ENCODE assay signal across 17 cellular contexts in the genomic region with DNA sequence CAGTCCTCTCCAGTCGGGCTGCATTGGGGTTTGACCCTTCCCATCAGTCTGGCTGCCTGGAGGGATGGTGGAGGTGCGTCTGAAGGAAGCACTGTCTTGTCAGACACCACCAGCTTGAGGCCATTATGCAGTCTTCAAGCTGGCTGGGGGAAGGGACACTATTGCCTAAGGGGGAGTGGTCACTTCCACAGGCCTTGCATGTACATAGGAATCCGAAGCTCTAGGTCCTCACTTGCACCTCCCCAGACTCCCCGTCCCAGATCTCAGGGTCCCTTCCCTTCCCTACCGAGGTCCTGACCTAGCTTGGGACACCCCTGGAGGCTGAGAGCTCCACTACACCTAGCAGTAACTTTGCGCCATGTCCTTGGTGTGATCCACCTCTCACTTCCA. TPM values are rescaled to one million over a fixed set of nuclear protein-coding genes. Genes with fewer than 3 reads are reported as not detected.
A peak's percentile ranks its signal among the peaks of the same experiment; 100 is the strongest.
DNase-seq lines count a peak whose midpoint lies in the region; ATAC-seq and TF ChIP-seq lines count a peak whose summit lies in the region.
"Had no signal": no experiment of that assay in that cellular context is flagged by ENCODE, and none has a peak within 500 bp of the region (broad histone marks: within the 10 kb centered on the region; RNA-seq: fewer than 3 reads in every experiment).

No MANE protein-coding gene starts in this region.

- DNase-seq in cardiac septum (ENCODE audit: low spot score) (peak; percentile 63), right cardiac atrium (no peak), natural killer cell (peak; percentile 7), vagina (ENCODE audit: extremely low spot score in 2 of 2) (peak; percentile 46 to 79), DMS53 treated with DMSO at 0.1 percent for 48 hours (lab: John Stamatoyannopoulos, UW; ENCODE audit: unreplicated experiment) (no peak)
- peak; percentile 8 for DNase-seq in activated CD4-positive, alpha-beta memory T cell treated with anti-CD3 and anti-CD28 coated beads for 36 hours
- no peak for DNase-seq in stimulated activated CD4-positive, alpha-beta T cell treated with anti-CD3 and anti-CD28 coated beads, Interleukin-2, amount 100 ng/mL, for 48 hours
- DNase-seq: HFFc6, MM.1S, NCI-H1930, PC-9 had no signal

- H3K4me3 Mint-ChIP-seq in activated CD4-positive, alpha-beta memory T cell treated with anti-CD3 and anti-CD28 coated beads for 36 hours = no peak overlapping the region
- H3K4me3 Mint-ChIP-seq in natural killer cell = no peak overlapping the region
- H3K4me3 Mint-ChIP-seq: HFFc6; naive thymus-derived CD8-positive, alpha-beta T cell had no signal

- CTCF ChIA-PET in activated CD4-positive, alpha-beta memory T cell treated with anti-CD3 and anti-CD28 coated beads for 36 hours (lab: Charles Lee) = no interaction called here

- TF ChIP-seq CTCF in natural killer cell (IDR thresholded peaks at IDR 0.05) = no peak
- TF ChIP-seq CTCF in vagina (IDR thresholded peaks at IDR 0.05) = no peak

- H3K4me1 Mint-ChIP-seq in activated CD4-positive, alpha-beta memory T cell treated with anti-CD3 and anti-CD28 coated beads for 36 hours (ENCODE audit: low read depth) = peaks cover 10% of the 10 kb centered on the region
- H3K4me1 Mint-ChIP-seq in natural killer cell = peaks cover 0 to 16% of the 10 kb centered on the region in 2 donors

- H3K27ac ChIP-seq in right cardiac atrium (ENCODE audit: low read length) (no peak overlapping the region), vagina (no peak overlapping the region)
- H3K27ac ChIP-seq: coronary artery, epithelial cell of prostate, gastrocnemius medialis, PC-9, SK-N-MC had no signal

- H3K9me3 Mint-ChIP-seq in activated CD4-positive, alpha-beta memory T cell treated with anti-CD3 and anti-CD28 coated beads for 36 hours = no peaks in the 10 kb centered on the region
- H3K9me3 Mint-ChIP-seq in natural killer cell = no peaks in the 10 kb centered on the region
- H3K9me3 Mint-ChIP-seq: HFFc6; naive thymus-derived CD8-positive, alpha-beta T cell had no signal

- H3K36me3 Mint-ChIP-seq in activated CD4-positive, alpha-beta memory T cell treated with anti-CD3 and anti-CD28 coated beads for 36 hours = no peaks in the 10 kb centered on the region
- no peaks in the 10 kb centered on the region for H3K36me3 Mint-ChIP-seq in natural killer cell
- H3K36me3 Mint-ChIP-seq: naive thymus-derived CD8-positive, alpha-beta T cell had no signal

- H3K4me3 ChIP-seq in right cardiac atrium (ENCODE audit: low read length) (no peak overlapping the region), vagina (no peak overlapping the region)
- H3K4me3 ChIP-seq: coronary artery, gastrocnemius medialis, PC-9, SK-N-MC had no signal

- H3K9me3 ChIP-seq in right cardiac atrium (ENCODE audit: control insufficient read depth, low read length) (no peaks in the 10 kb centered on the region), vagina (no peaks in the 10 kb centered on the region)
- H3K9me3 ChIP-seq: gastrocnemius medialis had no signal

- no peaks in the 10 kb centered on the region for H3K27me3 Mint-ChIP-seq in activated CD4-positive, alpha-beta memory T cell treated with anti-CD3 and anti-CD28 coated beads for 36 hours
- H3K27me3 Mint-ChIP-seq in natural killer cell (ENCODE audit: low read depth in 2 of 2) = no peaks in the 10 kb centered on the region
- H3K27me3 Mint-ChIP-seq: naive thymus-derived CD8-positive, alpha-beta T cell had no signal

- no peaks in the 10 kb centered on the region for H3K36me3 ChIP-seq in vagina
- H3K36me3 ChIP-seq: gastrocnemius medialis had no signal

- intact Hi-C loops in cardiac septum (cut with DNase I) = no loop called here
- intact Hi-C loops in right cardiac atrium (cut with DNase I) = no loop called here
- intact Hi-C loops in activated CD4-positive, alpha-beta memory T cell treated with anti-CD3 and anti-CD28 coated beads for 36 hours (cut with micrococcal nuclease) = no loop called here
- intact Hi-C loops in natural killer cell (cut with micrococcal nuclease) = no loop called here
- intact Hi-C loops in vagina (cut with DNase I) = no loop called here

- POLR2A ChIA-PET in activated CD4-positive, alpha-beta memory T cell treated with anti-CD3 and anti-CD28 coated beads for 36 hours (lab: Charles Lee) = interaction anchor here (0.6 kb wide), 1 partner anchor 330 kb away, joined by 3 read pairs; no protein-coding TSS in a partner anchor

- WGBS in right cardiac atrium = 83% methylated on average over 6 of the region's 6 CpGs

- H3K4me1 ChIP-seq in right cardiac atrium (ENCODE audit: control insufficient read depth, insufficient read depth, low read length) (peaks cover 4% of the 10 kb centered on the region), vagina (peaks cover 13% of the 10 kb centered on the region)

- H3K27me3 ChIP-seq in right cardiac atrium (ENCODE audit: control insufficient read depth, insufficient read depth) = no peaks in the 10 kb centered on the region
- no peaks in the 10 kb centered on the region for H3K27me3 ChIP-seq in vagina
- H3K27me3 ChIP-seq: gastrocnemius medialis had no signal

- no peak for ATAC-seq in right cardiac atrium
- ATAC-seq in natural killer cell = no peak
- ATAC-seq in GM19035 (IDR thresholded peaks at IDR 0.05; ENCODE audit: unreplicated experiment) = no peak
- ATAC-seq: gastrocnemius medialis; naive thymus-derived CD8-positive, alpha-beta T cell had no signal

- TF ChIP-seq POLR2A in vagina (IDR thresholded peaks at IDR 0.05) = no peak

- no peak overlapping the region for H3K27ac Mint-ChIP-seq in activated CD4-positive, alpha-beta memory T cell treated with anti-CD3 and anti-CD28 coated beads for 36 hours
- H3K27ac Mint-ChIP-seq in natural killer cell = no peak overlapping the region
- H3K27ac Mint-ChIP-seq: HFFc6 had no signal

RNA-seq across cellular contexts. Expression of a gene that starts 48.6 kb away (rescaled TPM):
- total RNA-seq in cardiac septum (35.7 TPM), right cardiac atrium (100 to 1,000 TPM in 2 of 4 donors, 10 to 100 TPM in 2; 42.3 to 108 (median 88.2) TPM), natural killer cell (100 to 1,000 TPM; 277 to 328 (median 300) TPM), vagina (30.9 TPM)
- 52.7 TPM for polyA plus RNA-seq in right cardiac atrium
- total RNA-seq in activated CD4-positive, alpha-beta memory T cell treated with anti-CD3 and anti-CD28 coated beads for 36 hours = 100 to 1,000 TPM; 134 to 145 TPM

Comparison
In these comparisons a context has a peak if more than half of its experiments do, and no peak if none do; other contexts are left out.
1. DNase-seq: peak in cardiac septum (single experiment), activated CD4-positive, alpha-beta memory T cell treated with anti-CD3 and anti-CD28 coated beads for 36 hours (single experiment), natural killer cell (single experiment) and vagina (2 of 2); none in right cardiac atrium (0 of 3), DMS53 treated with DMSO at 0.1 percent for 48 hours (single experiment) and stimulated activated CD4-positive, alpha-beta T cell treated with anti-CD3 and anti-CD28 coated beads, Interleukin-2, amount 100 ng/mL, for 48 hours (0 of 2).